2 cellular contexts compared by ENCODE assay signal in the genomic region with DNA sequence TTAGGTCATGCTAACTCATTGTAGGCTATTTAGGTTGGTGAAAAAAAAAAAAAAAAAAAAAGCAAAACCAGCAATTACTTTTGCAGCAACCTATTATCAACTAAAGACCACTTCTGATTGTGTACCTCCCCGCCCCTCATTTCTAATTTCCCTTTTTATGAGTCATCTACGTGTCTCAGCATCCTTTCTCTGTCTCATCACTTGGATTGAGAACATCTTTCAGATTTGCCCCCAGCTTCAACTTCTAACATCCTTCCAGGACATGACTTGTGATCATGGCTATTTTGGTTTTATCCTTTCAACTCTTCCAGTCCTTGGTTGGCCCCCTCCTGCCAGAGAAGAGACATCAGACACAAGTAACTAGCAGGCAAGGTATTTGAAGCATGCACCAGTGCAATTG.
A peak's percentile ranks its signal among the peaks of the same experiment; 100 is the strongest.
TF ChIP-seq lines count a peak whose summit lies in the region.

No MANE protein-coding gene starts in this region.

TF ChIP-seq in IMR-90, 13 proteins besides CTCF, POLR2A, EP300 and RAD21:
- no peak for TF ChIP-seq CHD1 (IDR thresholded peaks at IDR 0.05; ENCODE audit: low read depth, low read length)
- no peak for TF ChIP-seq FOS (IDR thresholded peaks at IDR 0.05; ENCODE audit: low read depth, low read length)
- no peak for TF ChIP-seq RCOR1 (IDR thresholded peaks at IDR 0.05; ENCODE audit: insufficient replicate concordance, low read length)
- TF ChIP-seq MXI1 (IDR thresholded peaks at IDR 0.05; ENCODE audit: borderline replicate concordance, low read depth, low read length) = no peak
- TF ChIP-seq, protein P1, sequence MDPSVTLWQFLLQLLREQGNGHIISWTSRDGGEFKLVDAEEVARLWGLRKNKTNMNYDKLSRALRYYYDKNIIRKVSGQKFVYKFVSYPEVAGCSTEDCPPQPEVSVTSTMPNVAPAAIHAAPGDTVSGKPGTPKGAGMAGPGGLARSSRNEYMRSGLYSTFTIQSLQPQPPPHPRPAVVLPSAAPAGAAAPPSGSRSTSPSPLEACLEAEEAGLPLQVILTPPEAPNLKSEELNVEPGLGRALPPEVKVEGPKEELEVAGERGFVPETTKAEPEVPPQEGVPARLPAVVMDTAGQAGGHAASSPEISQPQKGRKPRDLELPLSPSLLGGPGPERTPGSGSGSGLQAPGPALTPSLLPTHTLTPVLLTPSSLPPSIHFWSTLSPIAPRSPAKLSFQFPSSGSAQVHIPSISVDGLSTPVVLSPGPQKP (IDR thresholded peaks at IDR 0.05; ENCODE audit: borderline replicate concordance, low read depth, low read length) = no peak
- TF ChIP-seq BHLHE40 (IDR thresholded peaks at IDR 0.05; ENCODE audit: low read depth, low read length) = no peak
- TF ChIP-seq NFE2L2 (IDR thresholded peaks at IDR 0.05; ENCODE audit: low read depth, low read length) = no peak
- no peak for TF ChIP-seq RFX5 (IDR thresholded peaks at IDR 0.05; ENCODE audit: low read depth, low read length)
- no peak for TF ChIP-seq MAZ (IDR thresholded peaks at IDR 0.05; ENCODE audit: borderline replicate concordance, low read depth, low read length)
- TF ChIP-seq SMC3 (IDR thresholded peaks at IDR 0.05; ENCODE audit: low read depth, low read length) = no peak
- TF ChIP-seq, protein P2, sequence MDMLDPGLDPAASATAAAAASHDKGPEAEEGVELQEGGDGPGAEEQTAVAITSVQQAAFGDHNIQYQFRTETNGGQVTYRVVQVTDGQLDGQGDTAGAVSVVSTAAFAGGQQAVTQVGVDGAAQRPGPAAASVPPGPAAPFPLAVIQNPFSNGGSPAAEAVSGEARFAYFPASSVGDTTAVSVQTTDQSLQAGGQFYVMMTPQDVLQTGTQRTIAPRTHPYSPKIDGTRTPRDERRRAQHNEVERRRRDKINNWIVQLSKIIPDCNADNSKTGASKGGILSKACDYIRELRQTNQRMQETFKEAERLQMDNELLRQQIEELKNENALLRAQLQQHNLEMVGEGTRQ (IDR thresholded peaks at IDR 0.05; ENCODE audit: low read depth, low read length) = no peak
- TF ChIP-seq CEBPB (IDR thresholded peaks at IDR 0.05; ENCODE audit: low read depth, low read length) = no peak

TF ChIP-seq in endothelial cell of umbilical vein, 7 proteins besides CTCF, POLR2A, EP300 and RAD21:
- TF ChIP-seq FOS (IDR thresholded peaks at IDR 0.05; ENCODE audit: borderline replicate concordance, insufficient read depth, low read length) (peak; percentile 48), POLR2AphosphoS5 (IDR thresholded peaks at IDR 0.05; ENCODE audit: insufficient read depth, low read depth, low read length) (no peak), JUN (IDR thresholded peaks at IDR 0.05; ENCODE audit: borderline replicate concordance, insufficient read depth, insufficient read length, low read depth) (peak; percentile 11)
